8 cellular contexts compared by ENCODE assay signal in genomic region chr20:64255361-64256281, GRCh38. TPM values are rescaled to one million over a fixed set of nuclear protein-coding genes. Genes with fewer than 3 reads are reported as not detected.
DNase-seq lines count a peak whose midpoint lies in the region; ATAC-seq and TF ChIP-seq lines count a peak whose summit lies in the region.

Gene PCMTD2, plus strand, starts transcription at chr20:64255748. Its CDS starts 4,218 bp downstream, at chr20:64259966.

- peak; percentile 84 for ATAC-seq in CD8-positive, alpha-beta T cell
- ATAC-seq in GM19467 (IDR thresholded peaks at IDR 0.05; ENCODE audit: unreplicated experiment) = peak; percentile 78
- peak; percentile 96 for ATAC-seq in activated CD8-positive, alpha-beta memory T cell treated with anti-CD3 and anti-CD28 coated beads, Interleukin-2, amount 10 ng/mL, durations not matched to agents 7 days and 5 days

- no peak for TF ChIP-seq CTCF in CD8-positive, alpha-beta T cell (IDR thresholded peaks at IDR 0.05)
- TF ChIP-seq CTCF in endodermal cell (conservative IDR thresholded peaks at IDR 0.05) = no peak

- no peaks in the 10 kb centered on the region for H3K9me3 ChIP-seq in CD8-positive, alpha-beta T cell (ENCODE audit: low read length)
- H3K9me3 ChIP-seq in endodermal cell (ENCODE audit: control insufficient read depth, low read length) = no peaks in the 10 kb centered on the region

- POLR2A ChIA-PET in CD8-positive, alpha-beta T cell (lab: Charles Lee) = interaction anchor here (0.6 to 1.5 kb wide), 7 partner anchors 10 to 391 kb away, joined by 3 to 6 read pairs (median 4); partner anchors contain the start of gene TPD52L2

- peak within 1 kb of the TSS; percentile 89 for H3K4me3 Mint-ChIP-seq in CD8-positive, alpha-beta T cell
- peak within 1 kb of the TSS; percentile 79 for H3K4me3 Mint-ChIP-seq in activated CD8-positive, alpha-beta memory T cell treated with anti-CD3 and anti-CD28 coated beads, Interleukin-2, amount 10 ng/mL, durations not matched to agents 7 days and 5 days
- peak within 1 kb of the TSS; percentile 93 for H3K4me3 Mint-ChIP-seq in endodermal cell

- H3K36me3 ChIP-seq in CD8-positive, alpha-beta T cell (ENCODE audit: insufficient read depth, low read length) = no peaks in the 10 kb centered on the region
- H3K36me3 ChIP-seq in endodermal cell (ENCODE audit: control insufficient read depth, insufficient read depth, low read length) = no peaks in the 10 kb centered on the region

- peak; percentile 62 to 95 (median 83) for DNase-seq in CD8-positive, alpha-beta T cell
- DNase-seq in HS-27A (ENCODE audit: low read depth) (peak; percentile 22), NOMO-1 treated with DMSO at 0.1 percent for 48 hours (lab: John Stamatoyannopoulos, UW; ENCODE audit: unreplicated experiment) (peak; percentile 84), endodermal cell (peak; percentile 93), mesenteric fat pad (ENCODE audit: low spot score) (peak; percentile 95)
- DNase-seq in activated CD8-positive, alpha-beta memory T cell treated with anti-CD3 and anti-CD28 coated beads, Interleukin-2, amount 10 ng/mL, durations not matched to agents 7 days and 5 days = peak; percentile 88
- DNase-seq in stimulated activated CD8-positive, alpha-beta memory T cell treated with anti-CD3 and anti-CD28 coated beads, Interleukin-15, amount 100 ng/mL, for 24 hours (ENCODE audit: low read depth) = peak; percentile 80

- peak within 1 kb of the TSS; percentile 94 for H3K27ac Mint-ChIP-seq in CD8-positive, alpha-beta T cell
- H3K27ac Mint-ChIP-seq in activated CD8-positive, alpha-beta memory T cell treated with anti-CD3 and anti-CD28 coated beads, Interleukin-2, amount 10 ng/mL, durations not matched to agents 7 days and 5 days = peak within 1 kb of the TSS; percentile 82
- H3K27ac Mint-ChIP-seq in endodermal cell = peak within 1 kb of the TSS; percentile 91

- peaks cover 10% of the 10 kb centered on the region for H3K27me3 Mint-ChIP-seq in CD8-positive, alpha-beta T cell (ENCODE audit: low read depth)
- H3K27me3 Mint-ChIP-seq in activated CD8-positive, alpha-beta memory T cell treated with anti-CD3 and anti-CD28 coated beads, Interleukin-2, amount 10 ng/mL, durations not matched to agents 7 days and 5 days = peaks cover 7% of the 10 kb centered on the region
- peaks cover 2% of the 10 kb centered on the region for H3K27me3 Mint-ChIP-seq in endodermal cell (ENCODE audit: insufficient read depth)

- no peaks in the 10 kb centered on the region for H3K9me3 Mint-ChIP-seq in CD8-positive, alpha-beta T cell
- H3K9me3 Mint-ChIP-seq in activated CD8-positive, alpha-beta memory T cell treated with anti-CD3 and anti-CD28 coated beads, Interleukin-2, amount 10 ng/mL, durations not matched to agents 7 days and 5 days (ENCODE audit: low read depth) = no peaks in the 10 kb centered on the region
- no peaks in the 10 kb centered on the region for H3K9me3 Mint-ChIP-seq in endodermal cell

- H3K9ac ChIP-seq in endodermal cell (ENCODE audit: extremely low read depth, low read length, poor library complexity, severe bottlenecking) = peak within 1 kb of the TSS; percentile 65

- H3K27ac ChIP-seq in CD8-positive, alpha-beta T cell (ENCODE audit: low read depth, low read length) = peak within 1 kb of the TSS; percentile 70
- no peak within 1 kb of the TSS for H3K27ac ChIP-seq in endodermal cell (ENCODE audit: low read depth, low read length)

- WGBS in endodermal cell (ENCODE audit: insufficient coverage in 1 of 2, insufficient read length in 1 of 2), 2 experiments = 1% methylated on average over 21 to 93 of the region's 96 CpGs

- H3K36me3 Mint-ChIP-seq in CD8-positive, alpha-beta T cell = peaks cover 19% of the 10 kb centered on the region
- no peaks in the 10 kb centered on the region for H3K36me3 Mint-ChIP-seq in activated CD8-positive, alpha-beta memory T cell treated with anti-CD3 and anti-CD28 coated beads, Interleukin-2, amount 10 ng/mL, durations not matched to agents 7 days and 5 days
- H3K36me3 Mint-ChIP-seq in endodermal cell (ENCODE audit: low read depth) = peaks cover 8% of the 10 kb centered on the region

- H3K27me3 ChIP-seq in CD8-positive, alpha-beta T cell (ENCODE audit: insufficient read depth, low read length) = peaks cover 4% of the 10 kb centered on the region
- peaks cover 9% of the 10 kb centered on the region for H3K27me3 ChIP-seq in endodermal cell (ENCODE audit: control insufficient read depth, insufficient read depth, low read length, poor library complexity, severe bottlenecking)

- intact Hi-C loops in CD8-positive, alpha-beta T cell (cut with DNase I, micrococcal nuclease) = loop anchor here (5.0 kb wide), 2 partner anchors 173 to 603 kb away; partner anchors contain the start of genes LKAAEAR1 (in 1 of the 2), OPRL1 (in 1 of the 2) and STMN3 (in 1 of the 2)

- peak within 1 kb of the TSS; percentile 71 for H3K4me3 ChIP-seq in CD8-positive, alpha-beta T cell (ENCODE audit: low read depth, low read length)
- H3K4me3 ChIP-seq in endodermal cell (ENCODE audit: low read length) = peak within 1 kb of the TSS; percentile 77

- CTCF ChIA-PET in CD8-positive, alpha-beta T cell (lab: Charles Lee) = interaction anchor here (0.9 to 1.6 kb wide), 3 partner anchors 9 to 156 kb away, joined by 3 to 4 read pairs (median 3); no protein-coding TSS in a partner anchor
- CTCF ChIA-PET in activated CD8-positive, alpha-beta memory T cell treated with anti-CD3 and anti-CD28 coated beads, Interleukin-2, amount 10 ng/mL, durations not matched to agents 7 days and 5 days (lab: Charles Lee) = interaction anchor here (1.0 to 3.2 kb wide), 8 partner anchors 13 to 759 kb away, joined by 3 to 19 read pairs (median 4); partner anchors contain the start of gene LKAAEAR1

- peaks cover 52% of the 10 kb centered on the region for H3K4me1 Mint-ChIP-seq in CD8-positive, alpha-beta T cell (ENCODE audit: low read depth)
- H3K4me1 Mint-ChIP-seq in activated CD8-positive, alpha-beta memory T cell treated with anti-CD3 and anti-CD28 coated beads, Interleukin-2, amount 10 ng/mL, durations not matched to agents 7 days and 5 days = peaks cover 32% of the 10 kb centered on the region
- peaks cover 52% of the 10 kb centered on the region for H3K4me1 Mint-ChIP-seq in endodermal cell

- H3K4me1 ChIP-seq in CD8-positive, alpha-beta T cell (ENCODE audit: insufficient read depth, low read length) = peaks cover 52% of the 10 kb centered on the region
- H3K4me1 ChIP-seq in endodermal cell (ENCODE audit: control insufficient read depth, insufficient read depth, low read length) = peaks cover 8% of the 10 kb centered on the region

RNA-seq across cellular contexts. Expression of gene PCMTD2, which starts in this region (rescaled TPM):
- total RNA-seq in CD8-positive, alpha-beta T cell = 10 to 100 TPM; 56.3 to 64.1 TPM
- 10 to 100 TPM; 28.1 to 38.5 TPM for total RNA-seq in activated CD8-positive, alpha-beta memory T cell treated with anti-CD3 and anti-CD28 coated beads, Interleukin-2, amount 10 ng/mL, durations not matched to agents 7 days and 5 days
- 100 to 1,000 TPM; 145 to 158 TPM for total RNA-seq in endodermal cell
- 57.2 TPM for polyA plus RNA-seq in endodermal cell (2013, experiment 1 of 2)
- polyA plus RNA-seq in endodermal cell (2013, experiment 2 of 2) = 55.0 TPM
- total RNA-seq in mesenteric fat pad = 33.7 TPM

Comparison
In these comparisons a context has a peak if more than half of its experiments do, and no peak if none do; other contexts are left out.
1. DNase-seq: peak in every context shown above with its lines; median percentile 95 in mesenteric fat pad; 93 in endodermal cell; 88 in activated CD8-positive, alpha-beta memory T cell treated with anti-CD3 and anti-CD28 coated beads, Interleukin-2, amount 10 ng/mL, durations not matched to agents 7 days and 5 days; 84 in NOMO-1 treated with DMSO at 0.1 percent for 48 hours; 83 in CD8-positive, alpha-beta T cell; 80 in stimulated activated CD8-positive, alpha-beta memory T cell treated with anti-CD3 and anti-CD28 coated beads, Interleukin-15, amount 100 ng/mL, for 24 hours; 22 in HS-27A.